In the genomic region with DNA sequence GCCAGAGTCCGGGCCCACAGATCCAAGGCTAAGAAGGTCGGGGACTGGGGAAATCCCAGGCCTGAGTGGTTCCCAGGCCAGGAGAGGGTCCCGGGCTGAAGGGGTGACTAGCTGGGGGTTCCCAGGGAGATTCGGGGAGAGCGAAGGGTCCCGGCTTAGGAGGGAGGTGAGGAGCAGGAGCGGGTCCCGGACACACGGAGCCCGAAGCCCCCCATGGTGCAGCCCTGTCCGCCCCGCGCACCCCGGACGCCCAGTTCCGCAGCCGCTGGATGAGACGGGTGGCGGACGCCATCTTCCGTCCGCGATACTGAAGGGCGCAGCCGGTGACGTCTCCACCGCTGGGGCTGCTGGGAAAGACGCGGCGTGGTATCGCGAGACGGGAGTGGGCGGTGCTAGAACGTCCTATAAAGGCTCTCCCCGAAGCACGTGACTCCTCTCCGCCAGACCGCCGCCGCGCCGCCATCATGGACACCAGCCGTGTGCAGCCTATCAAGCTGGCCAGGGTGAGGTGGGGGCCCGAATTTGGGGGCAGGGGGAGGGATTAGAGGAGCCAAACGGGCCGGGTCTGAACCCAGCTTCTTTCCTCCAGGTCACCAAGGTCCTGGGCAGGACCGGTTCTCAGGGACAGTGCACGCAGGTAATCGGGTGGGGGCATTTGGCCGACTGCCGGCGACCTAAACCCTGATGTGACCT, we compare ENCODE assay signal across 8 cellular contexts. TPM values are rescaled to one million over a fixed set of nuclear protein-coding genes. Genes with fewer than 3 reads are reported as not detected.
DNase-seq lines count a peak whose midpoint lies in the region; ATAC-seq and TF ChIP-seq lines count a peak whose summit lies in the region.

TSS of gene NDUFA7 (minus strand) at position 309 of the 693 bp plus-strand sequence. CDS start at position 292, 17 bp downstream.
TSS of gene RPS28 (plus strand) at position 430 of the 693 bp plus-strand sequence. CDS start at position 465, 35 bp downstream.

- peaks cover 16% of the 10 kb centered on the region for H3K36me3 ChIP-seq in ES-I3 (ENCODE audit: insufficient read depth, low read length)
- peaks cover 16% of the 10 kb centered on the region for H3K36me3 ChIP-seq in H7 (replicated peaks; ENCODE audit: control insufficient read depth, insufficient read depth, low read length)

- H3K9me3 Mint-ChIP-seq in natural killer cell treated with Interleukin-12 subunit alpha and Interleukin-12 subunit beta and Interleukin-15 and Interleukin-18, amount 100 ng/mL, for 72 hours, result no peaks in the 10 kb centered on the region

- no peaks in the 10 kb centered on the region for H3K27me3 ChIP-seq in H7 (ENCODE audit: control insufficient read depth, insufficient read depth, low read length)

- H3K9me3 ChIP-seq in ES-I3 (ENCODE audit: control insufficient read depth, insufficient read depth, low read length), result no peaks in the 10 kb centered on the region

- H3K27ac Mint-ChIP-seq in natural killer cell treated with Interleukin-12 subunit alpha and Interleukin-12 subunit beta and Interleukin-15 and Interleukin-18, amount 100 ng/mL, for 72 hours, result peak within 1 kb of the TSS; percentile 96 to 99

- peaks cover 19 to 25% of the 10 kb centered on the region in 2 donors for H3K4me1 Mint-ChIP-seq in natural killer cell treated with Interleukin-12 subunit alpha and Interleukin-12 subunit beta and Interleukin-15 and Interleukin-18, amount 100 ng/mL, for 72 hours (ENCODE audit: low read depth in 2 of 2)

- TF ChIP-seq POLR2A in Raji (IDR thresholded peaks at IDR 0.05; ENCODE audit: insufficient read depth, low read depth, low read length), result peak; percentile 93

- no peaks in the 10 kb centered on the region for H3K27me3 Mint-ChIP-seq in natural killer cell treated with Interleukin-12 subunit alpha and Interleukin-12 subunit beta and Interleukin-15 and Interleukin-18, amount 100 ng/mL, for 72 hours

- H3K9ac ChIP-seq in ES-I3 (ENCODE audit: low read depth, low read length), result peak within 1 kb of the TSS; percentile 78

- TF ChIP-seq CTCF in fibroblast of mammary gland (conservative IDR thresholded peaks at IDR 0.05; ENCODE audit: control insufficient read depth, insufficient read depth, low read depth, low read length), result peak; percentile 6

- peaks cover 5% of the 10 kb centered on the region for H3K36me3 Mint-ChIP-seq in natural killer cell treated with Interleukin-12 subunit alpha and Interleukin-12 subunit beta and Interleukin-15 and Interleukin-18, amount 100 ng/mL, for 72 hours

- DNase-seq in H7 (peak; percentile 97), M059J (ENCODE audit: low read depth) (peak; percentile 90), fibroblast of mammary gland (ENCODE audit: low read depth) (peak; percentile 94)
- peak; percentile 95 for DNase-seq in activated T-helper 9 cell treated with anti-CD3 and anti-CD28 coated beads, Interleukin-2, amount 50 U/mL, for 16 hours (ENCODE audit: low read depth)
- peak; percentile 98 for DNase-seq in natural killer cell treated with Interleukin-12 subunit alpha and Interleukin-12 subunit beta and Interleukin-15 and Interleukin-18, amount 100 ng/mL, for 72 hours (ENCODE audit: low spot score)
- DNase-seq in stimulated activated naive CD4-positive, alpha-beta T cell treated with Interleukin-2 at 50 U/mL for 16 hours (lab: John Stamatoyannopoulos, UW), result peak; percentile 94

- H3K4me1 ChIP-seq in ES-I3 (ENCODE audit: insufficient read depth, low read length), result peaks cover 3% of the 10 kb centered on the region; the same call in 1 of the 2 replicates

- H3K4me3 Mint-ChIP-seq in natural killer cell treated with Interleukin-12 subunit alpha and Interleukin-12 subunit beta and Interleukin-15 and Interleukin-18, amount 100 ng/mL, for 72 hours, result peak within 1 kb of the TSS; percentile 100

- peak; percentile 97 to 99 for ATAC-seq in natural killer cell treated with Interleukin-12 subunit alpha and Interleukin-12 subunit beta and Interleukin-15 and Interleukin-18, amount 100 ng/mL, for 72 hours

- H3K4me3 ChIP-seq in H7 (ENCODE audit: insufficient read depth, low read depth, low read length), result peak within 1 kb of the TSS; percentile 97
- peak within 1 kb of the TSS; percentile 99 for H3K4me3 ChIP-seq in fibroblast of mammary gland (ENCODE audit: control insufficient read depth, low read depth, low read length)

RNA-seq across cellular contexts. Expression of gene NDUFA7, which starts in this region (rescaled TPM):
- total RNA-seq in H7 (2014; rRNA removed; shearing (Covaris generic)), result 103 and 117 TPM in 2 replicates
- total RNA-seq in M059J (2014; rRNA removed; shearing (Covaris generic)), result 51.6 and 63.0 TPM in 2 replicates
- 10 to 100 TPM; 31.2 to 42.2 TPM for total RNA-seq in natural killer cell treated with Interleukin-12 subunit alpha and Interleukin-12 subunit beta and Interleukin-15 and Interleukin-18, amount 100 ng/mL, for 72 hours

RNA-seq across cellular contexts. Expression of gene RPS28, which starts in this region (rescaled TPM):
- total RNA-seq in H7 (2014; rRNA removed; shearing (Covaris generic)), result 512 and 545 TPM in 2 replicates
- total RNA-seq in M059J (2014; rRNA removed; shearing (Covaris generic)), result 179 and 238 TPM in 2 replicates
- 1,000 to 10,000 TPM; 1,268 to 1,635 TPM for total RNA-seq in natural killer cell treated with Interleukin-12 subunit alpha and Interleukin-12 subunit beta and Interleukin-15 and Interleukin-18, amount 100 ng/mL, for 72 hours

Comparison
In these comparisons a context has a peak if more than half of its experiments do, and no peak if none do; other contexts are left out.
1. Peak in every context shown above with its lines: DNase-seq, ATAC-seq and H3K4me3 ChIP-seq.